ENCODE assay signal across 17 cellular contexts in the genomic region with DNA sequence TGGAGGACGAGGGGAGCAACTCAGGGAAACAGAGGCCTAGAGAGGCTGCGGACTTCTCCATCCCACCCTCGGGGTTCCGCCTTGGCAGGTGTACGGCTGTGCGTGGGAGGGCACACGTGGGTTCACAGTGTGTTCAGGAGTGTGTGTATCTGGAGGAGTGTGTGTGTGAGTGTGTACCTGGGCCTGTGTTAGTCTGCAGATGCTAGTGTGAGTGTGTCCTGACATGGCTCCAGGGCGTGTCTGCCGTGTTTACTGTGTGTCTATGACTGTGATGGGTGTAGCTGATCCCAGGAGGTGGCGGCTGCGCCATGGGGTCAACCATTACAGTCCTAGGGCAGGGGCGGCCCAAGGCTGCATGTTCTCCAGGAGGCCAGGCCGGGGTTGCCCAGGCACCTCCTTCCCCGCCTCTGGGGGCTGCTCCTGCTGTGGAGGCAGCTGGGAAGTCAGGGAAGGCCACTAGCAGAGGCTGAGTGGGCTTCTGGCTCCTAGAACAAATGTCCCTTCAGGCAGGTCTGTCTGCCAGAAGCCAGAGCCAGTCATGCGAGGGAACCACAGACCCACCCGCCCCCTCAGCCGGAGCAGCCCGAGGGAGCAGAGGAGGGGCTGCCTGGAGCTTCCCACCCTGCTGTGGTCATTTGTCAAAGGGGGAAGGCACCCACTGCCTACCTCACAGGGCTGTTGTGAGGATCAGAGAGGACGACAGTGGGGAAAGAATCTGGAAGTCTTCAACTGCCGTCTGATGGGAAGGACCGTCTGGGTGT. TPM values are rescaled to one million over a fixed set of nuclear protein-coding genes. Genes with fewer than 3 reads are reported as not detected.
DNase-seq lines count a peak whose midpoint lies in the region; ATAC-seq and TF ChIP-seq lines count a peak whose summit lies in the region.
"Had no signal": no experiment of that assay in that cellular context is flagged by ENCODE, and none has a peak within 500 bp of the region (broad histone marks: within the 10 kb centered on the region; RNA-seq: fewer than 3 reads in every experiment).

No MANE protein-coding gene starts in this region.

- no peaks in the 10 kb centered on the region for H3K9me2 ChIP-seq in OCI-LY7 (ENCODE audit: insufficient read depth, low read length)

- ATAC-seq in esophagus mucosa (peak; percentile 43), aorta (ENCODE audit: low FRiP score) (no peak)

- H3K36me3 ChIP-seq in BLaER1 treated with 17β-estradiol and CSF1 and Interleukin-3, amounts not matched to agents 10 nM and 100 nM: peaks cover 0 to 26% (median 1%) of the 10 kb centered on the region in 11 experiments; a peak in 11 of 22 replicates
- H3K36me3 ChIP-seq in Peyer's patch (peaks cover 0 to 15% (median 0%) of the 10 kb centered on the region in 3 donors), osteoblast (ENCODE audit: insufficient read depth, low read length) (no peaks in the 10 kb centered on the region), aorta (ENCODE audit: control insufficient read depth in 1 of 2, insufficient read depth in 2 of 2, low read length in 1 of 2) (no peaks in the 10 kb centered on the region), tibial artery (peaks cover 0 to 14% (median 10%) of the 10 kb centered on the region in 3 donors), OCI-LY7 (ENCODE audit: insufficient read depth, low read length) (no peaks in the 10 kb centered on the region)
- H3K36me3 ChIP-seq: thyroid gland had no signal

- TF ChIP-seq POLR2A in Peyer's patch (IDR thresholded peaks at IDR 0.05): no peak

- H3K4me1 ChIP-seq in BLaER1 treated with 17β-estradiol and CSF1 and Interleukin-3, amounts not matched to agents 10 nM and 100 nM: peaks cover 37 to 62% (median 50%) of the 10 kb centered on the region in 10 experiments
- H3K4me1 ChIP-seq in Peyer's patch (peaks cover 0 to 35% (median 5%) of the 10 kb centered on the region in 4 donors), osteoblast (ENCODE audit: insufficient read depth, low read length) (no peaks in the 10 kb centered on the region), aorta (ENCODE audit: control insufficient read depth in 1 of 2, insufficient read depth in 2 of 2, low read length in 2 of 2) (no peaks in the 10 kb centered on the region), tibial artery (peaks cover 0 to 20% (median 12%) of the 10 kb centered on the region in 4 donors), OCI-LY7 (ENCODE audit: insufficient read depth, low read length, poor library complexity, severe bottlenecking) (no peaks in the 10 kb centered on the region)

- no peaks in the 10 kb centered on the region for H3K9me3 ChIP-seq in BLaER1 treated with 17β-estradiol and CSF1 and Interleukin-3, amounts not matched to agents 10 nM and 100 nM (replicated peaks in 1 of 11)
- H3K9me3 ChIP-seq in Peyer's patch (no peaks in the 10 kb centered on the region), osteoblast (ENCODE audit: low read depth, low read length) (no peaks in the 10 kb centered on the region), aorta (ENCODE audit: control insufficient read depth, low read length) (no peaks in the 10 kb centered on the region), tibial artery (no peaks in the 10 kb centered on the region), OCI-LY7 (ENCODE audit: low read length) (no peaks in the 10 kb centered on the region)
- H3K9me3 ChIP-seq: heart left ventricle, thyroid gland had no signal

- TF ChIP-seq CTCF in Peyer's patch (IDR thresholded peaks at IDR 0.05) (no peak), osteoblast (IDR thresholded peaks at IDR 0.05; ENCODE audit: extremely low read depth, low read depth, low read length) (no peak), tibial artery (IDR thresholded peaks at IDR 0.05) (no peak), GM13976 (IDR thresholded peaks at IDR 0.05; ENCODE audit: borderline replicate concordance, control extremely low read depth, extremely low read depth, insufficient read depth, missing control alignments) (no peak), OCI-LY7 (conservative IDR thresholded peaks at IDR 0.05; ENCODE audit: low read length) (no peak)

- in situ Hi-C loops in GM13976 (cut with MboI; ENCODE audit: low sequenced_read_pairs, unreplicated experiment): no loop called here

- H3K79me2 ChIP-seq in osteoblast (ENCODE audit: insufficient read depth, low read length) (no peaks in the 10 kb centered on the region), OCI-LY7 (ENCODE audit: insufficient read depth, low read depth, low read length) (no peaks in the 10 kb centered on the region)

- CTCF ChIA-PET in OCI-LY7 (lab: Charles Lee; ENCODE audit: unreplicated experiment): no interaction called here

- POLR2A ChIA-PET in OCI-LY7 (lab: Charles Lee): no interaction called here

- peak overlapping the region in 8 of 11 experiments; percentile 5 to 53 (median 35); a peak in 10 of 22 replicates for H3K9ac ChIP-seq in BLaER1 treated with 17β-estradiol and CSF1 and Interleukin-3, amounts not matched to agents 10 nM and 100 nM

- peak in 2 of 3 donors; percentile 71 to 76 for DNase-seq in Peyer's patch
- DNase-seq in osteoblast (ENCODE audit: insufficient read length, low spot score, missing footprints): peak; percentile 87
- DNase-seq in aorta: no peak
- no peak for DNase-seq in tibial artery
- DNase-seq in GM13976 (ENCODE audit: low spot score): no peak
- DNase-seq in OCI-LY7 (ENCODE audit: low spot score): no peak
- DNase-seq: activated naive CD8-positive, alpha-beta T cell treated with anti-CD3 and anti-CD28 coated beads for 36 hours; activated T-cell treated with anti-CD3 and anti-CD28 coated beads, Interleukin-2, amount 50 U/mL, for 1 hour; heart left ventricle; NCI-H1930; RPMI8226 had no signal

- BruUV-seq in OCI-LY7 (replicated peaks; lab: Mats Ljungman, UMichigan): no TSS peak

- intact Hi-C loops in aorta (cut with DNase I) (no loop called here), tibial artery (cut with DNase I; ENCODE audit: low total_unique reads) (no loop called here), OCI-LY7 (cut with micrococcal nuclease; ENCODE audit: unreplicated experiment) (no loop called here)

- no peak overlapping the region for H2AFZ ChIP-seq in osteoblast (ENCODE audit: low read length)
- no peak overlapping the region for H2AFZ ChIP-seq in OCI-LY7 (ENCODE audit: low read length)

- 71 to 75% methylated on average over 21 of the region's 21 CpGs for WGBS in aorta, 2 donors

- peak overlapping the region; percentile 80 to 91 (median 89); a peak in 21 of 22 replicates for H3K4me2 ChIP-seq in BLaER1 treated with 17β-estradiol and CSF1 and Interleukin-3, amounts not matched to agents 10 nM and 100 nM
- H3K4me2 ChIP-seq in osteoblast (ENCODE audit: insufficient read depth, low read length): no peak overlapping the region
- H3K4me2 ChIP-seq in OCI-LY7 (ENCODE audit: low read length): no peak overlapping the region

- H3K27ac ChIP-seq in BLaER1 treated with 17β-estradiol and CSF1 and Interleukin-3, amounts not matched to agents 10 nM and 100 nM: no peak overlapping the region
- peak overlapping the region in 2 of 4 donors; percentile 50 to 66 for H3K27ac ChIP-seq in Peyer's patch
- no peak overlapping the region for H3K27ac ChIP-seq in osteoblast (ENCODE audit: low read depth, low read length)
- H3K27ac ChIP-seq in aorta (ENCODE audit: low read depth in 1 of 2, low read length in 2 of 2): no peak overlapping the region
- no peak overlapping the region for H3K27ac ChIP-seq in tibial artery
- no peak overlapping the region for H3K27ac ChIP-seq in OCI-LY7 (ENCODE audit: low read depth, low read length, poor library complexity, severe bottlenecking)
- H3K27ac ChIP-seq: epithelial cell of prostate, heart left ventricle, thyroid gland had no signal

- H3K4me3 ChIP-seq in BLaER1 treated with 17β-estradiol and CSF1 and Interleukin-3, amounts not matched to agents 10 nM and 100 nM: no peak overlapping the region
- H3K4me3 ChIP-seq in Peyer's patch (no peak overlapping the region), osteoblast (ENCODE audit: insufficient read depth, low read length) (no peak overlapping the region), aorta (ENCODE audit: low read length in 2 of 2) (no peak overlapping the region), tibial artery (no peak overlapping the region), OCI-LY7 (ENCODE audit: low read depth, low read length, poor library complexity, severe bottlenecking) (no peak overlapping the region)
- H3K4me3 ChIP-seq: heart left ventricle, thyroid gland had no signal

- peaks cover 3 to 91% (median 58%) of the 10 kb centered on the region in 11 experiments; a peak in 20 of 22 replicates for H4K20me1 ChIP-seq in BLaER1 treated with 17β-estradiol and CSF1 and Interleukin-3, amounts not matched to agents 10 nM and 100 nM
- H4K20me1 ChIP-seq in osteoblast (ENCODE audit: insufficient read depth, low read length) (no peaks in the 10 kb centered on the region), OCI-LY7 (ENCODE audit: insufficient read depth, low read length) (no peaks in the 10 kb centered on the region)

- peaks cover 28 to 37% (median 33%) of the 10 kb centered on the region in 11 experiments for H3K27me3 ChIP-seq in BLaER1 treated with 17β-estradiol and CSF1 and Interleukin-3, amounts not matched to agents 10 nM and 100 nM
- H3K27me3 ChIP-seq in Peyer's patch (peaks cover 0 to 8% of the 10 kb centered on the region in 2 donors), osteoblast (ENCODE audit: insufficient read depth, low read length) (peaks cover 33% of the 10 kb centered on the region), aorta (ENCODE audit: control insufficient read depth in 1 of 2, insufficient read depth in 2 of 2, low read length in 1 of 2) (no peaks in the 10 kb centered on the region), tibial artery (peaks cover 0 to 45% of the 10 kb centered on the region in 2 donors)

RNA-seq across cellular contexts. Expression of gene CRB2, which starts 21.4 kb away (rescaled TPM):
- total RNA-seq in Peyer's patch: under 1 TPM in 3 of 4 donors, not detected in 1; 0.27 to 0.85 (median 0.83) TPM
- total RNA-seq in esophagus mucosa: not detected
- total RNA-seq in osteoblast: not detected in 2 replicates
- under 1 TPM in 1 of 2 donors, not detected in 1; 0.15 TPM for total RNA-seq in aorta
- under 1 TPM in 1 of 2 donors, not detected in 1; 0.03 TPM for polyA plus RNA-seq in aorta
- 0.88 and 1.6 TPM in 2 replicates for total RNA-seq in OCI-LY7 (2014; rRNA removed; shearing (Covaris generic))
- 2.6 and 3.4 TPM in 2 replicates for total RNA-seq in OCI-LY7 (2022)
- total RNA-seq: T-helper 2 cell treated with Interferon-gamma antibody and Interleukin-4, amounts not matched to agents 100 ng/mL and 5 ng/mL, for 36 hours had no signal
- polyA plus RNA-seq: heart left ventricle, keratinocyte had no signal

Comparison
In these comparisons a context has a peak if more than half of its experiments do, and no peak if none do; other contexts are left out.
1. H3K4me2 ChIP-seq: peak in BLaER1 treated with 17β-estradiol and CSF1 and Interleukin-3, amounts not matched to agents 10 nM and 100 nM (11 of 11); none in osteoblast (single experiment) and OCI-LY7 (single experiment).
2. DNase-seq: peak in Peyer's patch (2 of 3) and osteoblast (single experiment); none in aorta (0 of 2), tibial artery (0 of 2), GM13976 (single experiment) and OCI-LY7 (single experiment).